Comparison of ENCODE assay signal across 17 cellular contexts in genomic region chr20:51354191-51354768, GRCh38.
DNase-seq lines count a peak whose midpoint lies in the region; ATAC-seq, FAIRE-seq and TF ChIP-seq lines count a peak whose summit lies in the region.
"Had no signal": no experiment of that assay in that cellular context is flagged by ENCODE, and none has a peak within 500 bp of the region (broad histone marks: within the 10 kb centered on the region; RNA-seq: fewer than 3 reads in every experiment).

No MANE protein-coding gene starts in this region.

- H3K36me3 ChIP-seq in SK-N-SH (replicated peaks in 1 of 2; ENCODE audit: control insufficient read depth in 1 of 2, insufficient read depth in 2 of 2, low read length in 1 of 2) (no peaks in the 10 kb centered on the region), small intestine (ENCODE audit: control insufficient read depth in 2 of 2, insufficient read depth in 2 of 2, low read length in 2 of 2) (no peaks in the 10 kb centered on the region)

- H3K27ac ChIP-seq in SK-N-SH (ENCODE audit: low read depth in 2 of 2, low read length in 1 of 2) (peak overlapping the region in 1 of 2 experiments; percentile 87; a peak in 2 of 4 replicates), small intestine (ENCODE audit: low read depth in 1 of 2, low read length in 1 of 2) (no peak overlapping the region)
- H3K27ac ChIP-seq: 22Rv1 had no signal

- WGBS in SK-N-SH (ENCODE audit: low lambda C conversion rate), result 74% methylated on average over 15 of the region's 17 CpGs
- WGBS in small intestine, 3 donors, result 81 to 90% (median 86%) methylated on average over 17 of the region's 17 CpGs

- H3K4me1 ChIP-seq in SK-N-SH (ENCODE audit: control insufficient read depth in 1 of 2, insufficient read depth in 2 of 2, low read depth in 1 of 2, low read length in 1 of 2), result peaks cover 0 to 22% of the 10 kb centered on the region in 2 experiments; a peak in 2 of 4 replicates
- H3K4me1 ChIP-seq in small intestine (ENCODE audit: control insufficient read depth in 2 of 2, insufficient read depth in 1 of 2, low read depth in 1 of 2, low read length in 1 of 2), result no peaks in the 10 kb centered on the region

- no peak for FAIRE-seq in small intestine (lab: Jason Lieb, UNC)
- FAIRE-seq: GM12891 had no signal

- H3K9me2 ChIP-seq in SK-N-SH, result no peaks in the 10 kb centered on the region

- peak overlapping the region; percentile 17; the same call in 1 of the 2 replicates for H2AFZ ChIP-seq in SK-N-SH (ENCODE audit: low read depth)

- no peaks in the 10 kb centered on the region for H3K4me1 Mint-ChIP-seq in neural crest cell
- H3K4me1 Mint-ChIP-seq in progenitor cell of endocrine pancreas (ENCODE audit: low read depth), result no peaks in the 10 kb centered on the region
- H3K4me1 Mint-ChIP-seq: CD4-positive, alpha-beta memory T cell; endodermal cell had no signal

- POLR2A ChIA-PET in SK-N-SH (lab: Yijun Ruan, JAX), result no interaction called here
- POLR2A ChIA-PET in GM10248 (lab: Yijun Ruan, JAX), result no interaction called here

- TF ChIP-seq EP300 in SK-N-SH (IDR thresholded peaks at IDR 0.05; ENCODE audit: borderline replicate concordance in 1 of 2, low read depth in 1 of 2, low read length in 1 of 2), result no peak

- H3K9me3 Mint-ChIP-seq in neural crest cell, result peaks cover 3% of the 10 kb centered on the region
- H3K9me3 Mint-ChIP-seq in progenitor cell of endocrine pancreas (ENCODE audit: low read depth), result no peaks in the 10 kb centered on the region
- H3K9me3 Mint-ChIP-seq: CD4-positive, alpha-beta memory T cell; endodermal cell; stimulated activated naive CD8-positive, alpha-beta T cell treated with anti-CD3 and anti-CD28 coated beads, Interleukin-15, Interleukin-2, amounts not matched to agents 100 ng/mL and 50 ng/mL, for 24 hours had no signal

- H3K27me3 ChIP-seq in SK-N-SH (ENCODE audit: insufficient read depth) (no peaks in the 10 kb centered on the region), small intestine (ENCODE audit: control insufficient read depth in 2 of 2, insufficient read depth in 2 of 2, low read length in 2 of 2) (no peaks in the 10 kb centered on the region)

- H3K4me2 ChIP-seq in SK-N-SH, result peak overlapping the region; percentile 14; the same call in 1 of the 2 replicates

- H3K27me3 Mint-ChIP-seq in neural crest cell (ENCODE audit: low read depth), result peaks cover 2% of the 10 kb centered on the region
- peaks cover 4% of the 10 kb centered on the region for H3K27me3 Mint-ChIP-seq in progenitor cell of endocrine pancreas
- H3K27me3 Mint-ChIP-seq: CD4-positive, alpha-beta memory T cell; stimulated activated naive CD8-positive, alpha-beta T cell treated with anti-CD3 and anti-CD28 coated beads, Interleukin-15, Interleukin-2, amounts not matched to agents 100 ng/mL and 50 ng/mL, for 24 hours had no signal

- H3K27ac Mint-ChIP-seq in neural crest cell (ENCODE audit: unreplicated experiment), result peak overlapping the region; percentile 27
- H3K27ac Mint-ChIP-seq in progenitor cell of endocrine pancreas, result no peak overlapping the region
- H3K27ac Mint-ChIP-seq: CD4-positive, alpha-beta memory T cell; endodermal cell; stimulated activated naive CD8-positive, alpha-beta T cell treated with anti-CD3 and anti-CD28 coated beads, Interleukin-15, Interleukin-2, amounts not matched to agents 100 ng/mL and 50 ng/mL, for 24 hours had no signal

- no peak overlapping the region for H3K4me3 ChIP-seq in SK-N-SH (ENCODE audit: low read depth in 2 of 2, low read length in 1 of 2)
- no peak overlapping the region for H3K4me3 ChIP-seq in small intestine (ENCODE audit: low read depth in 1 of 2, low read length in 2 of 2)

- H3K79me2 ChIP-seq in SK-N-SH (ENCODE audit: insufficient read depth), result no peaks in the 10 kb centered on the region

- TF ChIP-seq RAD21 in SK-N-SH (IDR thresholded peaks at IDR 0.05; ENCODE audit: low read length), result no peak

- ATAC-seq in SK-N-SH treated with all-trans-retinoic acid at 6 μM for 48 hours (no peak), GM21526 (IDR thresholded peaks at IDR 0.05; ENCODE audit: low FRiP score, unreplicated experiment) (no peak)

- no peaks in the 10 kb centered on the region for H3K9me3 ChIP-seq in SK-N-SH
- H3K9me3 ChIP-seq in small intestine (ENCODE audit: control insufficient read depth, low read depth), result no peaks in the 10 kb centered on the region

- no peak for TF ChIP-seq CTCF in SK-N-SH (IDR thresholded peaks at IDR 0.05)
- TF ChIP-seq CTCF in neural crest cell (conservative IDR thresholded peaks at IDR 0.05), result no peak
- TF ChIP-seq CTCF in progenitor cell of endocrine pancreas (IDR thresholded peaks at IDR 0.05; ENCODE audit: unreplicated experiment), result no peak
- TF ChIP-seq CTCF in GM10248 (IDR thresholded peaks at IDR 0.05; ENCODE audit: control extremely low read depth, extremely low read depth, low read depth, missing control alignments), result no peak

- H3K36me3 Mint-ChIP-seq in neural crest cell (ENCODE audit: low read depth) (no peaks in the 10 kb centered on the region), progenitor cell of endocrine pancreas (ENCODE audit: insufficient read depth) (no peaks in the 10 kb centered on the region)

- H3K4me3 Mint-ChIP-seq in neural crest cell (no peak overlapping the region), progenitor cell of endocrine pancreas (ENCODE audit: low read depth) (no peak overlapping the region)
- H3K4me3 Mint-ChIP-seq: CD4-positive, alpha-beta memory T cell; endodermal cell; stimulated activated naive CD8-positive, alpha-beta T cell treated with anti-CD3 and anti-CD28 coated beads, Interleukin-15, Interleukin-2, amounts not matched to agents 100 ng/mL and 50 ng/mL, for 24 hours had no signal

- H4K20me1 ChIP-seq in SK-N-SH (ENCODE audit: insufficient read depth), result no peaks in the 10 kb centered on the region

- peaks cover 24% of the 10 kb centered on the region for H3F3A ChIP-seq in SK-N-SH (replicated peaks; ENCODE audit: insufficient read depth)

- CTCF ChIA-PET in SK-N-SH (lab: Yijun Ruan, JAX), result interaction anchor here (1.0 to 4.2 kb wide), 5 partner anchors 9 to 372 kb away, joined by 3 to 16 read pairs (median 12); no protein-coding TSS in a partner anchor
- CTCF ChIA-PET in GM10248 (lab: Yijun Ruan, JAX), result interaction anchor here (1.0 to 1.8 kb wide), 3 partner anchors 13 to 366 kb away, joined by 3 to 4 read pairs (median 4); no protein-coding TSS in a partner anchor

- peak overlapping the region; percentile 16; the same call in 1 of the 2 replicates for H3K9ac ChIP-seq in SK-N-SH

- no peak for DNase-seq in SK-N-SH
- peak; percentile 79 for DNase-seq in brain pericyte (ENCODE audit: low read depth, low spot score)
- DNase-seq in neural crest cell (ENCODE audit: low read depth, low spot score), result no peak
- no peak for DNase-seq in progenitor cell of endocrine pancreas (ENCODE audit: low spot score, unreplicated experiment)
- DNase-seq in small intestine, result no peak
- DNase-seq in GM10248 (ENCODE audit: extremely low spot score), result no peak
- DNase-seq: activated CD4-positive, CD25-positive, alpha-beta regulatory T cell; activated naive CD4-positive, alpha-beta T cell; caudate nucleus; CD4-positive, alpha-beta memory T cell; endodermal cell; NCI-H510A had no signal

TF ChIP-seq in SK-N-SH, 30 proteins besides CTCF, POLR2A, EP300 and RAD21 (continues in another document):
- TF ChIP-seq SIN3A (IDR thresholded peaks at IDR 0.05; ENCODE audit: borderline replicate concordance, low read depth, low read length) (no peak), SMC3 (IDR thresholded peaks at IDR 0.05; ENCODE audit: low read depth, low read length) (no peak), MXI1 (IDR thresholded peaks at IDR 0.05; ENCODE audit: low read depth, low read length) (no peak), POLR2AphosphoS5 (IDR thresholded peaks at IDR 0.05; ENCODE audit: low read depth, low read length) (no peak), TAF1 (IDR thresholded peaks at IDR 0.05; ENCODE audit: borderline replicate concordance, low read depth, low read length) (no peak), NRF1 (IDR thresholded peaks at IDR 0.05; ENCODE audit: low read depth, low read length) (no peak), RXRA (IDR thresholded peaks at IDR 0.05; ENCODE audit: borderline replicate concordance, low read depth) (no peak), RCOR1 (IDR thresholded peaks at IDR 0.05; ENCODE audit: low read length) (no peak)
- TF ChIP-seq, protein P1, sequence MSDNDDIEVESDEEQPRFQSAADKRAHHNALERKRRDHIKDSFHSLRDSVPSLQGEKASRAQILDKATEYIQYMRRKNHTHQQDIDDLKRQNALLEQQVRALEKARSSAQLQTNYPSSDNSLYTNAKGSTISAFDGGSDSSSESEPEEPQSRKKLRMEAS (IDR thresholded peaks at IDR 0.05; ENCODE audit: low read depth), result no peak

TF ChIP-seq in SK-N-SH treated with all-trans-retinoic acid at 6 μM for 48 hours, 23 proteins besides CTCF, POLR2A, EP300 and RAD21 (continues in another document):
- TF ChIP-seq ARNTL (CRISPR knock-in tag; IDR thresholded peaks at IDR 0.05; ENCODE audit: borderline replicate concordance, low read depth), result no peak
- no peak for TF ChIP-seq ZC3H10 (CRISPR knock-in tag; IDR thresholded peaks at IDR 0.05)
- TF ChIP-seq ZNF565 (CRISPR knock-in tag; conservative IDR thresholded peaks at IDR 0.05; ENCODE audit: low read depth), result no peak
- no peak for TF ChIP-seq CSDC2 (CRISPR knock-in tag; IDR thresholded peaks at IDR 0.05)
- TF ChIP-seq, protein P2, sequence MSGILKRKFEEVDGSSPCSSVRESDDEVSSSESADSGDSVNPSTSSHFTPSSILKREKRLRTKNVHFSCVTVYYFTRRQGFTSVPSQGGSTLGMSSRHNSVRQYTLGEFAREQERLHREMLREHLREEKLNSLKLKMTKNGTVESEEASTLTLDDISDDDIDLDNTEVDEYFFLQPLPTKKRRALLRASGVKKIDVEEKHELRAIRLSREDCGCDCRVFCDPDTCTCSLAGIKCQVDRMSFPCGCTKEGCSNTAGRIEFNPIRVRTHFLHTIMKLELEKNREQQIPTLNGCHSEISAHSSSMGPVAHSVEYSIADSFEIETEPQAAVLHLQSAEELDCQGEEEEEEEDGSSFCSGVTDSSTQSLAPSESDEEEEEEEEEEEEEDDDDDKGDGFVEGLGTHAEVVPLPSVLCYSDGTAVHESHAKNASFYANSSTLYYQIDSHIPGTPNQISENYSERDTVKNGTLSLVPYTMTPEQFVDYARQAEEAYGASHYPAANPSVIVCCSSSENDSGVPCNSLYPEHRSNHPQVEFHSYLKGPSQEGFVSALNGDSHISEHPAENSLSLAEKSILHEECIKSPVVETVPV (CRISPR knock-in tag; IDR thresholded peaks at IDR 0.05), result no peak
- TF ChIP-seq ISL1 (CRISPR knock-in tag; IDR thresholded peaks at IDR 0.05), result no peak
- TF ChIP-seq BACH2 (CRISPR knock-in tag; IDR thresholded peaks at IDR 0.05; ENCODE audit: borderline replicate concordance), result no peak
